Comparison of ENCODE assay signal across 1 cellular context in genomic region chr1:109619405-109619654, GRCh38.
A peak's percentile ranks its signal among the peaks of the same experiment; 100 is the strongest.
TF ChIP-seq lines count a peak whose summit lies in the region.

GNAT2 (minus strand) TSS chr1:109619616; CDS start chr1:109612870, 6,746 bp downstream.

TF ChIP-seq in K562, 482 proteins besides CTCF, POLR2A, EP300 and RAD21 (continued from another document):
- TF ChIP-seq ELF2 (CRISPR knock-in tag; IDR thresholded peaks at IDR 0.05) = no peak
- peak in 1 of 2 experiments; percentile 80; a peak in 1 of 4 replicates for TF ChIP-seq ARNT (IDR thresholded peaks at IDR 0.05)
- no peak for TF ChIP-seq TCF7L2 (IDR thresholded peaks at IDR 0.05; ENCODE audit: low read depth, low read length)
- peak; percentile 67 for TF ChIP-seq LEF1 (IDR thresholded peaks at IDR 0.05)
- TF ChIP-seq MEIS2 (IDR thresholded peaks at IDR 0.05; ENCODE audit: partially characterized antibody) = peak; percentile 42
- 0 out of 2 replicates have a peak, but pooled peaks have one; percentile 45 for TF ChIP-seq ZNF589 (CRISPR knock-in tag; IDR thresholded peaks at IDR 0.05; ENCODE audit: low read depth)
- no peak for TF ChIP-seq RNF2 (IDR thresholded peaks at IDR 0.05)
- TF ChIP-seq ZNF184 (CRISPR knock-in tag; IDR thresholded peaks at IDR 0.05) = no peak
- TF ChIP-seq ZNF644 (tag; IDR thresholded peaks at IDR 0.05; ENCODE audit: low read depth) = peak; percentile 15; the same call in 1 of the 2 replicates
- no peak for TF ChIP-seq PCBP1 (IDR thresholded peaks at IDR 0.05; ENCODE audit: low read depth, low read length, poor library complexity, severe bottlenecking)
- no peak for TF ChIP-seq ZNF77 (CRISPR knock-in tag; IDR thresholded peaks at IDR 0.05)
- 0 out of 2 replicates have a peak, but pooled peaks have one; percentile 5 for TF ChIP-seq SMC3 (conservative IDR thresholded peaks at IDR 0.05; ENCODE audit: insufficient read depth, low read depth, low read length)
- TF ChIP-seq TFAP4 (CRISPR knock-in tag; IDR thresholded peaks at IDR 0.05; ENCODE audit: borderline replicate concordance) = no peak
- TF ChIP-seq TCFL5 (CRISPR knock-in tag; conservative IDR thresholded peaks at IDR 0.05) = no peak
- no peak for TF ChIP-seq NR2C2 (CRISPR knock-in tag; IDR thresholded peaks at IDR 0.05)
- TF ChIP-seq NR2C2 (tag; IDR thresholded peaks at IDR 0.05) = no peak; the same call in 1 of the 2 replicates
- TF ChIP-seq ETV1 (tag; conservative IDR thresholded peaks at IDR 0.05; ENCODE audit: low read depth) = peak; percentile 59
- TF ChIP-seq SIX5 (IDR thresholded peaks at IDR 0.05; ENCODE audit: borderline replicate concordance in 1 of 2, insufficient read depth in 1 of 2, low read depth in 1 of 2, low read length in 2 of 2) = no peak
- TF ChIP-seq PKNOX1 (IDR thresholded peaks at IDR 0.05) = peak; percentile 63
- TF ChIP-seq PHF8 (IDR thresholded peaks at IDR 0.05; ENCODE audit: borderline replicate concordance, low read length) = peak; percentile 69; the same call in 1 of the 2 replicates
- TF ChIP-seq BCOR (IDR thresholded peaks at IDR 0.05) = peak; percentile 76; the same call in 1 of the 2 replicates
- TF ChIP-seq HES1 (IDR thresholded peaks at IDR 0.05; ENCODE audit: low read depth) = peak; percentile 52; the same call in 1 of the 2 replicates
- TF ChIP-seq ETV6 (IDR thresholded peaks at IDR 0.05; ENCODE audit: borderline replicate concordance in 1 of 2, low read depth in 2 of 2, low read length in 1 of 2) = no peak
- no peak for TF ChIP-seq ETV6 (CRISPR knock-in tag; IDR thresholded peaks at IDR 0.05; ENCODE audit: borderline replicate concordance)
- no peak for TF ChIP-seq BHLHE40 (IDR thresholded peaks at IDR 0.05; ENCODE audit: low read length)
- no peak for TF ChIP-seq SREBF2 (CRISPR knock-in tag; IDR thresholded peaks at IDR 0.05)
- no peak for TF ChIP-seq ZNF699 (CRISPR knock-in tag; IDR thresholded peaks at IDR 0.05; ENCODE audit: insufficient replicate concordance)
- TF ChIP-seq ZNF121 (CRISPR knock-in tag; conservative IDR thresholded peaks at IDR 0.05) = no peak
- no peak for TF ChIP-seq SPI1 (IDR thresholded peaks at IDR 0.05; ENCODE audit: borderline replicate concordance, low read depth, low read length)
- TF ChIP-seq HIVEP1 (CRISPR knock-in tag; IDR thresholded peaks at IDR 0.05) = no peak
- no peak for TF ChIP-seq TCF7 (IDR thresholded peaks at IDR 0.05; ENCODE audit: borderline replicate concordance)
- no peak for TF ChIP-seq ZNF444 (CRISPR knock-in tag; IDR thresholded peaks at IDR 0.05)
- TF ChIP-seq NCOA2 (IDR thresholded peaks at IDR 0.05; ENCODE audit: partially characterized antibody in 2 of 2) = no peak
- no peak for TF ChIP-seq ZNF212 (CRISPR knock-in tag; IDR thresholded peaks at IDR 0.05)
- no peak for TF ChIP-seq USF2 (CRISPR knock-in tag; IDR thresholded peaks at IDR 0.05)
